18 cellular contexts compared by ENCODE assay signal in the genomic region with DNA sequence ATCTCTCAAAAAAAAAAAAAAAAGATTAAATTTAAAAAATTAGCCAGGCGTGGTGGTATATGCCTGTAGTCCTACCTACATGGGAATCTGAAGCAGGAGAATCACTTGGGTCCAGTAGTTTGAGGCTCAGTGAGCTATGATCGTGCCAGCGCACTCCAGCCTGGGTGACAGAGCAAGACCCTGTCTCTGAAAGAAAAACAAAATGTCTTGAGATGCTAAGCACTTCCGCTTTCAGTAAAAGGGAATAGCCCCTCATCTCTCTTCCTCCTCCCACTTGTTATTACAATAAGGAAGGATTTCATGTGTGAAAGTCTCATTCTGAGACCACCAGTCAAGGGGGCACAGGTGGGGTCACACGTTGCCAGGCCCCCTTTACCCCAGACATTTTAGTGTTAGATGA.
DNase-seq lines count a peak whose midpoint lies in the region; ATAC-seq and TF ChIP-seq lines count a peak whose summit lies in the region.
"Had no signal": no experiment of that assay in that cellular context is flagged by ENCODE, and none has a peak within 500 bp of the region (broad histone marks: within the 10 kb centered on the region; RNA-seq: fewer than 3 reads in every experiment).

No MANE protein-coding gene starts in this region.

- intact Hi-C loops in MCF 10A (cut with micrococcal nuclease) (no loop called here), breast epithelium (cut with DNase I; ENCODE audit: low total_unique reads) (no loop called here), gastrocnemius medialis (cut with DNase I; ENCODE audit: low total_unique reads) (loop anchor here (5.0 kb wide), 1 partner anchor 562 kb away; a partner anchor contains a TSS)

- H3K4me3 ChIP-seq in breast epithelium, result no peak overlapping the region
- no peak overlapping the region for H3K4me3 ChIP-seq in gastrocnemius medialis
- no peak overlapping the region for H3K4me3 ChIP-seq in upper lobe of left lung
- H3K4me3 ChIP-seq: Peyer's patch had no signal

- H3K27me3 Mint-ChIP-seq in MCF 10A (ENCODE audit: insufficient read depth, unreplicated experiment) (no peaks in the 10 kb centered on the region), endothelial cell (ENCODE audit: unreplicated experiment) (peaks cover 25% of the 10 kb centered on the region)
- no peaks in the 10 kb centered on the region for H3K27me3 Mint-ChIP-seq in activated CD4-positive, alpha-beta T cell treated with anti-CD3 and anti-CD28 coated beads, Interleukin-2, amount 10 ng/mL, durations not matched to agents 7 days and 5 days
- H3K27me3 Mint-ChIP-seq in stimulated activated naive CD8-positive, alpha-beta T cell treated with anti-CD3 and anti-CD28 coated beads, Interleukin-15, amount 100 ng/mL, for 72 hours, result no peaks in the 10 kb centered on the region
- H3K27me3 Mint-ChIP-seq: CD4-positive, CD25-positive, alpha-beta regulatory T cell had no signal

- TF ChIP-seq EP300 in upper lobe of left lung (IDR thresholded peaks at IDR 0.05), result no peak

- H3K4me1 Mint-ChIP-seq in MCF 10A (ENCODE audit: insufficient read depth, unreplicated experiment) (no peaks in the 10 kb centered on the region), endothelial cell (ENCODE audit: unreplicated experiment) (peaks cover 42% of the 10 kb centered on the region)
- peaks cover 5% of the 10 kb centered on the region for H3K4me1 Mint-ChIP-seq in activated CD4-positive, alpha-beta T cell treated with anti-CD3 and anti-CD28 coated beads, Interleukin-2, amount 10 ng/mL, durations not matched to agents 7 days and 5 days
- H3K4me1 Mint-ChIP-seq in stimulated activated naive CD8-positive, alpha-beta T cell treated with anti-CD3 and anti-CD28 coated beads, Interleukin-15, amount 100 ng/mL, for 72 hours, result no peaks in the 10 kb centered on the region

- H3K9me3 Mint-ChIP-seq in MCF 10A (ENCODE audit: unreplicated experiment) (no peaks in the 10 kb centered on the region), endothelial cell (ENCODE audit: unreplicated experiment) (no peaks in the 10 kb centered on the region)
- no peaks in the 10 kb centered on the region for H3K9me3 Mint-ChIP-seq in activated CD4-positive, alpha-beta T cell treated with anti-CD3 and anti-CD28 coated beads, Interleukin-2, amount 10 ng/mL, durations not matched to agents 7 days and 5 days
- no peaks in the 10 kb centered on the region for H3K9me3 Mint-ChIP-seq in stimulated activated naive CD8-positive, alpha-beta T cell treated with anti-CD3 and anti-CD28 coated beads, Interleukin-15, amount 100 ng/mL, for 72 hours
- H3K9me3 Mint-ChIP-seq: CD4-positive, CD25-positive, alpha-beta regulatory T cell; H9 had no signal

- H3K4me1 ChIP-seq in breast epithelium, result no peaks in the 10 kb centered on the region
- H3K4me1 ChIP-seq in gastrocnemius medialis, result peaks cover 15 to 22% of the 10 kb centered on the region in 2 donors
- H3K4me1 ChIP-seq in upper lobe of left lung, result peaks cover 0 to 22% (median 0%) of the 10 kb centered on the region in 4 donors

- BruUV-seq in MCF 10A (replicated peaks; lab: Mats Ljungman, UMichigan), result no TSS peak

- H3K9me3 ChIP-seq in breast epithelium (no peaks in the 10 kb centered on the region), gastrocnemius medialis (no peaks in the 10 kb centered on the region), upper lobe of left lung (no peaks in the 10 kb centered on the region)
- H3K9me3 ChIP-seq: BE2C, Peyer's patch had no signal

- TF ChIP-seq POLR2A in breast epithelium (IDR thresholded peaks at IDR 0.05) (no peak), gastrocnemius medialis (IDR thresholded peaks at IDR 0.05) (no peak), upper lobe of left lung (IDR thresholded peaks at IDR 0.05) (no peak)

- no peak for DNase-seq in MCF 10A (ENCODE audit: unreplicated experiment)
- DNase-seq in breast epithelium (ENCODE audit: low spot score in 2 of 2), result no peak
- DNase-seq in endothelial cell (ENCODE audit: low spot score), result no peak
- DNase-seq in gastrocnemius medialis, result no peak
- no peak for DNase-seq in upper lobe of left lung
- no peak for DNase-seq in activated CD4-positive, alpha-beta T cell treated with anti-CD3 and anti-CD28 coated beads, Interleukin-2, amount 10 ng/mL, durations not matched to agents 7 days and 5 days
- DNase-seq in stimulated activated naive CD8-positive, alpha-beta T cell treated with anti-CD3 and anti-CD28 coated beads, Interleukin-15, amount 100 ng/mL, for 72 hours, result no peak
- no peak for DNase-seq in UCSD-AML1 (lab: John Stamatoyannopoulos, UW; ENCODE audit: unreplicated experiment)
- DNase-seq: BE2C; CD4-positive, CD25-positive, alpha-beta regulatory T cell; COR-L47; H9; IMR-90; NCI-H1436; NCI-H2029 treated with DMSO at 0.1 percent for 48 hours; NCI-H2171; NCI-H446 treated with DMSO at 0.1 percent for 48 hours; Peyer's patch had no signal

- TF ChIP-seq CTCF in MCF 10A (IDR thresholded peaks at IDR 0.05; ENCODE audit: unreplicated experiment) (no peak), breast epithelium (IDR thresholded peaks at IDR 0.05) (no peak), endothelial cell (IDR thresholded peaks at IDR 0.05; ENCODE audit: unreplicated experiment) (no peak), gastrocnemius medialis (IDR thresholded peaks at IDR 0.05 in 4 of 5, conservative IDR thresholded peaks at IDR 0.05 in 1 of 5) (no peak), upper lobe of left lung (IDR thresholded peaks at IDR 0.05) (no peak)

- POLR2A ChIA-PET in MCF 10A (lab: Yijun Ruan, JAX), result no interaction called here
- POLR2A ChIA-PET in activated CD4-positive, alpha-beta T cell treated with anti-CD3 and anti-CD28 coated beads, Interleukin-2, amount 10 ng/mL, durations not matched to agents 7 days and 5 days (lab: Charles Lee), result no interaction called here

- H3K27ac Mint-ChIP-seq in MCF 10A (ENCODE audit: low read depth, unreplicated experiment) (peak overlapping the region; percentile 42), endothelial cell (ENCODE audit: unreplicated experiment) (peak overlapping the region; percentile 70)
- H3K27ac Mint-ChIP-seq in activated CD4-positive, alpha-beta T cell treated with anti-CD3 and anti-CD28 coated beads, Interleukin-2, amount 10 ng/mL, durations not matched to agents 7 days and 5 days, result no peak overlapping the region
- H3K27ac Mint-ChIP-seq in stimulated activated naive CD8-positive, alpha-beta T cell treated with anti-CD3 and anti-CD28 coated beads, Interleukin-15, amount 100 ng/mL, for 72 hours, result peak overlapping the region in 1 of 2 donors; percentile 71

- CTCF ChIA-PET in MCF 10A (lab: Yijun Ruan, JAX), result interaction anchor here (0.6 to 3.0 kb wide), 4 partner anchors 18 to 430 kb away, joined by 3 to 9 read pairs (median 6); no protein-coding TSS in a partner anchor
- CTCF ChIA-PET in activated CD4-positive, alpha-beta T cell treated with anti-CD3 and anti-CD28 coated beads, Interleukin-2, amount 10 ng/mL, durations not matched to agents 7 days and 5 days (lab: Charles Lee), result interaction anchor here (3.8 kb wide), 1 partner anchor 14 kb away, joined by 16 read pairs; no protein-coding TSS in a partner anchor

- H3K27me3 ChIP-seq in breast epithelium, result no peaks in the 10 kb centered on the region
- no peaks in the 10 kb centered on the region for H3K27me3 ChIP-seq in gastrocnemius medialis
- no peaks in the 10 kb centered on the region for H3K27me3 ChIP-seq in upper lobe of left lung
- H3K27me3 ChIP-seq: BE2C, Peyer's patch had no signal

- no peak overlapping the region for H3K4me3 Mint-ChIP-seq in MCF 10A (ENCODE audit: unreplicated experiment)
- H3K4me3 Mint-ChIP-seq in endothelial cell (ENCODE audit: unreplicated experiment), result peak overlapping the region; percentile 5
- H3K4me3 Mint-ChIP-seq in activated CD4-positive, alpha-beta T cell treated with anti-CD3 and anti-CD28 coated beads, Interleukin-2, amount 10 ng/mL, durations not matched to agents 7 days and 5 days, result no peak overlapping the region
- H3K4me3 Mint-ChIP-seq in stimulated activated naive CD8-positive, alpha-beta T cell treated with anti-CD3 and anti-CD28 coated beads, Interleukin-15, amount 100 ng/mL, for 72 hours, result no peak overlapping the region
- H3K4me3 Mint-ChIP-seq: CD4-positive, CD25-positive, alpha-beta regulatory T cell; H9 had no signal

- H3K27ac ChIP-seq in breast epithelium (no peak overlapping the region), gastrocnemius medialis (peak overlapping the region in 3 of 4 donors; percentile 7 to 52 (median 10)), upper lobe of left lung (peak overlapping the region; percentile 34 to 72 (median 45))
- H3K27ac ChIP-seq: Peyer's patch had no signal

- WGBS in upper lobe of left lung, 2 donors, result 90% methylated on average over 5 of the region's 5 CpGs

- peaks cover 82% of the 10 kb centered on the region for H3K36me3 Mint-ChIP-seq in MCF 10A (ENCODE audit: insufficient read depth, unreplicated experiment)
- peaks cover 69% of the 10 kb centered on the region for H3K36me3 Mint-ChIP-seq in endothelial cell (ENCODE audit: low read depth, unreplicated experiment)
- peaks cover 3% of the 10 kb centered on the region for H3K36me3 Mint-ChIP-seq in activated CD4-positive, alpha-beta T cell treated with anti-CD3 and anti-CD28 coated beads, Interleukin-2, amount 10 ng/mL, durations not matched to agents 7 days and 5 days (ENCODE audit: low read depth)

- in situ Hi-C loops in gastrocnemius medialis (cut with MboI; ENCODE audit: low sequenced_read_pairs in 4 of 4), result loop anchor here (5.0 to 25.0 kb wide), 4 partner anchors 270 to 510 kb away; no protein-coding TSS in a partner anchor

- H3K36me3 ChIP-seq in breast epithelium (no peaks in the 10 kb centered on the region), gastrocnemius medialis (no peaks in the 10 kb centered on the region), upper lobe of left lung (peaks cover 0 to 42% (median 10%) of the 10 kb centered on the region in 4 donors)

- ATAC-seq in gastrocnemius medialis, result no peak
- no peak for ATAC-seq in upper lobe of left lung (ENCODE audit: low FRiP score in 2 of 2)
- no peak for ATAC-seq in stimulated activated naive CD8-positive, alpha-beta T cell treated with anti-CD3 and anti-CD28 coated beads, Interleukin-15, amount 100 ng/mL, for 72 hours

Comparison
In these comparisons a context has a peak if more than half of its experiments do, and no peak if none do; other contexts are left out.
1. H3K27ac ChIP-seq: peak in gastrocnemius medialis (3 of 4) and upper lobe of left lung (4 of 4); none in breast epithelium (0 of 2).